ENCODE assay signal across 17 cellular contexts in the genomic region with DNA sequence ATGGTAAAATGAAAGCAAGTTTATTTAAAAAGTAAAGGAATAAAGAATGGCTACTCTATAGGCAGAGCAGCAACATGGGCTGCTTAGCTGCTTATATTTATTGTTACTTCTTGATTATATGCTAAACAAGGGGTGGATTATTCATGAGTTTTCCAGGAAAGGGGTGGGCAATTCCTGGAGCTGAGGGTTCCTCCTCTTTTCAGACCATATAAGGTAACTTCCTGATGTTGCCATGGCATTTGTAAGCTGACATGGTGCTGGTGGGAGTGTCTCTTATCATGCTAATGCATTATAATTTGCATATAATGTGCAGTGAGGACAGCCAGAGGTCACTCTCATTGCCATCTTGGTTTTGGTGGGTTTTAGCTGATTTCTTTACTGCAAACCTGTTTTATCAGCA. TPM values are rescaled to one million over a fixed set of nuclear protein-coding genes. Genes with fewer than 3 reads are reported as not detected.
"Had no signal": no experiment of that assay in that cellular context is flagged by ENCODE, and none has a peak within 500 bp of the region (broad histone marks: within the 10 kb centered on the region; RNA-seq: fewer than 3 reads in every experiment).

No MANE protein-coding gene starts in this region.

RNA-seq across cellular contexts. Expression of gene TREML2, which starts 11.9 kb away (rescaled TPM):
- total RNA-seq: dermis microvascular lymphatic vessel endothelial cell, glomerular endothelial cell, left ventricle myocardium superior, lung microvascular endothelial cell, mucosa of gallbladder had no signal

RNA-seq across cellular contexts. Expression of gene TREM2, which starts 26.1 kb away (rescaled TPM):
- total RNA-seq: dermis microvascular lymphatic vessel endothelial cell, glomerular endothelial cell, kidney epithelial cell, lung microvascular endothelial cell, mononuclear cell had no signal
- polyA plus RNA-seq: naive thymus-derived CD4-positive, alpha-beta T cell had no signal

RNA-seq across cellular contexts. Expression of gene TREML1, which starts 34.9 kb away (rescaled TPM):
- total RNA-seq: colonic mucosa, dermis microvascular lymphatic vessel endothelial cell, esophagus squamous epithelium, gastrocnemius medialis, glomerular endothelial cell, kidney epithelial cell, left cardiac atrium, left ventricle myocardium superior, lower leg skin, lung microvascular endothelial cell had no signal
- polyA plus RNA-seq: naive thymus-derived CD4-positive, alpha-beta T cell had no signal

RNA-seq across cellular contexts. Expression of gene TREML4, which starts 39.1 kb away (rescaled TPM):
- total RNA-seq: colonic mucosa, dermis microvascular lymphatic vessel endothelial cell, esophagus mucosa, esophagus squamous epithelium, gastrocnemius medialis, glomerular endothelial cell, heart right ventricle, kidney epithelial cell, left cardiac atrium, left ventricle myocardium superior, lower leg skin, lower lobe of right lung, lung microvascular endothelial cell, mononuclear cell, mucosa of gallbladder had no signal
- polyA plus RNA-seq: keratinocyte; naive thymus-derived CD4-positive, alpha-beta T cell had no signal
